In the genomic region with DNA sequence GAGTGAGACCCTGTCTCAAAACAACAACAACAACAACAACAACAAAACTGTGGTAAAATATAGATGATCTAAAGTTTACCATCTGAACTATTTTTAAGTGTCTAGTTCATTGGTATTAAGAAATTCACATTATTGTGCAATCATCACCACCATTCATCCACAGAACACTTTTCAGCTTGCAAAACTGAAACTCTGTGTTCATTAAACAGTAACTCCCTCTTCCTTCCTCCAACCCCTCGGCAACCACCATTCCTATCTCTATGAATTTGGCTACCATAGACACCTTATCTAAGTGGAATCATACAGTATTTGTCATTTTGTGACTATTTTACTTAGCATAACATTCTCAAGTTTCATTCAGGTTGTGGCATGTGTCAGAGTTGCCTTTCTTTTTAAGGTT, we compare ENCODE assay signal across 9 cellular contexts. TPM values are rescaled to one million over a fixed set of nuclear protein-coding genes. Genes with fewer than 3 reads are reported as not detected.
A peak's percentile ranks its signal among the peaks of the same experiment; 100 is the strongest.
DNase-seq lines count a peak whose midpoint lies in the region; ATAC-seq, FAIRE-seq and TF ChIP-seq lines count a peak whose summit lies in the region.
"Had no signal": no experiment of that assay in that cellular context is flagged by ENCODE, and none has a peak within 500 bp of the region (broad histone marks: within the 10 kb centered on the region; RNA-seq: fewer than 3 reads in every experiment).

No MANE protein-coding gene starts in this region.

- 4% methylated on average over 1 of the region's 1 CpG for WGBS in K562 (ENCODE audit: insufficient coverage, low coverage, missing lambda C conversion rate)

- DNase-seq in activated naive CD8-positive, alpha-beta T cell treated with anti-CD3 and anti-CD28 coated beads, Interleukin-2, amount 10 ng/mL, durations not matched to agents 7 days and 5 days: no peak
- DNase-seq in activated naive CD8-positive, alpha-beta T cell treated with anti-CD3 and anti-CD28 coated beads for 36 hours: no peak
- no peak for DNase-seq in K562 (ENCODE audit: extremely low read depth in 1 of 4, low spot score in 3 of 4)
- DNase-seq in omental fat pad (ENCODE audit: low spot score): no peak
- DNase-seq in NCI-H2107 treated with DMSO at 0.1 percent for 48 hours (lab: John Stamatoyannopoulos, UW; ENCODE audit: unreplicated experiment): no peak
- DNase-seq in amniotic stem cell (lab: John Stamatoyannopoulos, UW): no peak
- no peak for DNase-seq in colonic mucosa

- H3K27me3 ChIP-seq in K562 (ENCODE audit: control insufficient read depth in 2 of 2, insufficient read depth in 2 of 2, low read length in 2 of 2) (no peaks in the 10 kb centered on the region), colonic mucosa (no peaks in the 10 kb centered on the region)

- peaks cover 4% of the 10 kb centered on the region for H3K9me3 Mint-ChIP-seq in activated naive CD8-positive, alpha-beta T cell treated with anti-CD3 and anti-CD28 coated beads, Interleukin-2, amount 10 ng/mL, durations not matched to agents 7 days and 5 days
- no peaks in the 10 kb centered on the region for H3K9me3 Mint-ChIP-seq in activated naive CD8-positive, alpha-beta T cell treated with anti-CD3 and anti-CD28 coated beads for 36 hours

- H3K9me3 ChIP-seq in K562 (replicated peaks; ENCODE audit: control insufficient read depth, insufficient read depth, low read depth, low read length) (no peaks in the 10 kb centered on the region), colonic mucosa (no peaks in the 10 kb centered on the region)

- H3K4me3 Mint-ChIP-seq in activated naive CD8-positive, alpha-beta T cell treated with anti-CD3 and anti-CD28 coated beads, Interleukin-2, amount 10 ng/mL, durations not matched to agents 7 days and 5 days: peak overlapping the region; percentile 20
- no peak overlapping the region for H3K4me3 Mint-ChIP-seq in activated naive CD8-positive, alpha-beta T cell treated with anti-CD3 and anti-CD28 coated beads for 36 hours

- POLR2A ChIA-PET in activated naive CD8-positive, alpha-beta T cell treated with anti-CD3 and anti-CD28 coated beads, Interleukin-2, amount 10 ng/mL, durations not matched to agents 7 days and 5 days (lab: Charles Lee): no interaction called here
- POLR2A ChIA-PET in K562 (lab: Yijun Ruan, JAX): interaction anchor here (0.6 to 1.4 kb wide), 2 partner anchors 17 to 19 kb away, joined by 3 read pairs; no protein-coding TSS in a partner anchor

- H3K4me3 ChIP-seq in K562 (no peak overlapping the region), colonic mucosa (no peak overlapping the region)

- ATAC-seq in activated naive CD8-positive, alpha-beta T cell treated with anti-CD3 and anti-CD28 coated beads, Interleukin-2, amount 10 ng/mL, durations not matched to agents 7 days and 5 days (ENCODE audit: low read depth): peak; percentile 60
- ATAC-seq in HG03521 (IDR thresholded peaks at IDR 0.05; ENCODE audit: unreplicated experiment): peak; percentile 50
- peak; percentile 17; the same call in 2 of the 3 replicates for ATAC-seq in K562
- peak; percentile 49 for ATAC-seq in omental fat pad (ENCODE audit: low FRiP score)

- H3K36me3 ChIP-seq in K562 (ENCODE audit: control insufficient read depth, insufficient read depth, low read length) (no peaks in the 10 kb centered on the region), colonic mucosa (no peaks in the 10 kb centered on the region)

- CTCF ChIA-PET in K562 (lab: Yijun Ruan, JAX; ENCODE audit: low intra/inter-chr PET ratio): no interaction called here

- H3K9me1 ChIP-seq in K562 (ENCODE audit: control insufficient read depth, insufficient read depth, low read length): no peaks in the 10 kb centered on the region

- peaks cover 0 to 40% of the 10 kb centered on the region in 2 experiments; a peak in 3 of 5 replicates for H3K4me1 ChIP-seq in K562 (replicated peaks in 1 of 2; ENCODE audit: control insufficient read depth in 2 of 2, insufficient read depth in 2 of 2, low read length in 2 of 2)
- peaks cover 4% of the 10 kb centered on the region for H3K4me1 ChIP-seq in colonic mucosa

- H3K27ac ChIP-seq in K562 (ENCODE audit: extremely low read depth, low read depth, low read length) (peak overlapping the region; percentile 23; the same call in 1 of the 3 replicates), colonic mucosa (no peak overlapping the region)

- peaks cover 28% of the 10 kb centered on the region for H3K36me3 Mint-ChIP-seq in activated naive CD8-positive, alpha-beta T cell treated with anti-CD3 and anti-CD28 coated beads, Interleukin-2, amount 10 ng/mL, durations not matched to agents 7 days and 5 days
- H3K36me3 Mint-ChIP-seq in activated naive CD8-positive, alpha-beta T cell treated with anti-CD3 and anti-CD28 coated beads for 36 hours: peaks cover 13% of the 10 kb centered on the region

- no peak for TF ChIP-seq EP300 in K562 (IDR thresholded peaks at IDR 0.05; ENCODE audit: low read length)

- no TSS peak for BruUV-seq in K562 (replicated peaks; lab: Mats Ljungman, UMichigan)

- no peaks in the 10 kb centered on the region for H3K27me3 Mint-ChIP-seq in activated naive CD8-positive, alpha-beta T cell treated with anti-CD3 and anti-CD28 coated beads, Interleukin-2, amount 10 ng/mL, durations not matched to agents 7 days and 5 days
- no peaks in the 10 kb centered on the region for H3K27me3 Mint-ChIP-seq in activated naive CD8-positive, alpha-beta T cell treated with anti-CD3 and anti-CD28 coated beads for 36 hours

- no peak for TF ChIP-seq POLR2A in K562 (conservative IDR thresholded peaks at IDR 0.05)

- H3K4me2 ChIP-seq in K562 (ENCODE audit: insufficient read depth, low read length): peak overlapping the region; percentile 47

- peaks cover 7% of the 10 kb centered on the region; the same call in 1 of the 2 replicates for H4K20me1 ChIP-seq in K562 (replicated peaks; ENCODE audit: control insufficient read depth, insufficient read depth, low read length)

- no peak for FAIRE-seq in K562 (lab: Jason Lieb, UNC)

- H3K9ac ChIP-seq in K562 (ENCODE audit: insufficient read depth in 1 of 2, low read depth in 2 of 2, low read length in 2 of 2) (no peak overlapping the region), colonic mucosa (ENCODE audit: low read depth in 2 of 2, low read length in 2 of 2) (no peak overlapping the region)

- peaks cover 37% of the 10 kb centered on the region for H3K4me1 Mint-ChIP-seq in activated naive CD8-positive, alpha-beta T cell treated with anti-CD3 and anti-CD28 coated beads, Interleukin-2, amount 10 ng/mL, durations not matched to agents 7 days and 5 days
- peaks cover 28% of the 10 kb centered on the region for H3K4me1 Mint-ChIP-seq in activated naive CD8-positive, alpha-beta T cell treated with anti-CD3 and anti-CD28 coated beads for 36 hours

- no peak for TF ChIP-seq CTCF in K562 (IDR thresholded peaks at IDR 0.05 in 2 of 3, conservative IDR thresholded peaks at IDR 0.05 in 1 of 3; ENCODE audit: insufficient read depth in 2 of 3, low read depth in 1 of 3, low read length in 3 of 3)
- no peak for TF ChIP-seq CTCF in omental fat pad (IDR thresholded peaks at IDR 0.05)
- no peak for TF ChIP-seq CTCF in colonic mucosa (IDR thresholded peaks at IDR 0.05)

- peak overlapping the region; percentile 27 for H3K27ac Mint-ChIP-seq in activated naive CD8-positive, alpha-beta T cell treated with anti-CD3 and anti-CD28 coated beads, Interleukin-2, amount 10 ng/mL, durations not matched to agents 7 days and 5 days
- no peak overlapping the region for H3K27ac Mint-ChIP-seq in activated naive CD8-positive, alpha-beta T cell treated with anti-CD3 and anti-CD28 coated beads for 36 hours

- no peak for TF ChIP-seq RAD21 in K562 (CRISPR knock-in tag; conservative IDR thresholded peaks at IDR 0.05 in 1 of 2, IDR thresholded peaks at IDR 0.05 in 1 of 2)

- H3K79me2 ChIP-seq in K562 (ENCODE audit: control insufficient read depth, insufficient read depth, low read length): peaks cover 39% of the 10 kb centered on the region

- intact Hi-C loops in K562 (cut with micrococcal nuclease): no loop called here
- intact Hi-C loops in colonic mucosa (cut with DNase I): no loop called here

- in situ Hi-C loops in K562 (cut with MboI): no loop called here

- H2AFZ ChIP-seq in K562 (ENCODE audit: low read depth, low read length): peak overlapping the region; percentile 28

RNA-seq across cellular contexts. Expression of a gene that starts 20.7 kb away (rescaled TPM):
- total RNA-seq in activated naive CD8-positive, alpha-beta T cell treated with anti-CD3 and anti-CD28 coated beads, Interleukin-2, amount 10 ng/mL, durations not matched to agents 7 days and 5 days: 100 to 1,000 TPM in 1 of 2 experiments, 10 to 100 TPM in 1; 97.8 to 108 TPM
- total RNA-seq in activated naive CD8-positive, alpha-beta T cell treated with anti-CD3 and anti-CD28 coated beads for 36 hours: 10 to 100 TPM; 11.7 to 17.0 TPM
- 17.0 and 36.6 TPM in 2 replicates for total RNA-seq in K562 (2011; cell fraction: chromatin; rRNA removed; ENCODE audit: low replicate concordance)
- total RNA-seq in K562 (2011; cell fraction: nucleolus; rRNA removed): 7.0 and 8.9 TPM in 2 replicates
- 18.3 and 30.8 TPM in 2 replicates for total RNA-seq in K562 (2011; cell fraction: nucleoplasm; rRNA removed)
- total RNA-seq in K562 (2014; rRNA removed): 9.6 and 10.4 TPM in 2 replicates
- total RNA-seq in K562 (2014; rRNA removed; fragmentation: Illumina TruSeq; extraction: Trizol): 12.6 and 13.5 TPM in 2 replicates
- total RNA-seq in K562 (2015; rRNA removed; fragmentation: Illumina TruSeq; extraction: Trizol): 11.6 and 12.2 TPM in 2 replicates
- 12.6 and 13.2 TPM in 2 replicates for total RNA-seq in K562 (2021)
- 8.9 and 11.3 TPM in 2 replicates for polyA plus RNA-seq in K562 (2011; rRNA removed)
- polyA plus RNA-seq in K562 (2011; cell fraction: cytosol; rRNA removed): 2.3 and 4.7 TPM in 2 replicates
- 13.5 and 13.7 TPM in 2 replicates for polyA plus RNA-seq in K562 (2011; cell fraction: nucleus; rRNA removed)
- polyA plus RNA-seq in K562 (2012): 7.3 and 18.2 TPM in 2 replicates
- polyA plus RNA-seq in K562 (2014; fragmentation: Illumina TruSeq; extraction: Trizol): 11.0 and 14.9 TPM in 2 replicates
- 1 to 10 TPM; 3.3 to 3.5 TPM for polyA plus RNA-seq in K562 (2014; fragmentation: Nextera tagmentation; extraction: Ambion mirVana)
- 10.9 and 13.2 TPM in 2 replicates for polyA plus RNA-seq in K562 (2014; rRNA removed)
- 11.3 and 12.9 TPM in 2 replicates for polyA minus RNA-seq in K562 (2011; rRNA and poly(A)+ RNA removed)
- polyA minus RNA-seq in K562 (2011; cell fraction: cytosol; rRNA and poly(A)+ RNA removed): 6.2 and 7.0 TPM in 2 replicates
- 8.2 and 13.6 TPM in 2 replicates for polyA minus RNA-seq in K562 (2011; cell fraction: nucleus; rRNA and poly(A)+ RNA removed)
- 10 to 100 TPM; 21.3 to 47.0 (median 33.3) TPM for total RNA-seq in omental fat pad
- 10 to 100 TPM in 1 of 2 donors, 1 to 10 TPM in 1; 8.5 to 25.9 TPM for total RNA-seq in colonic mucosa

RNA-seq across cellular contexts. Expression of a gene that starts 48.9 kb away (rescaled TPM):
- total RNA-seq in activated naive CD8-positive, alpha-beta T cell treated with anti-CD3 and anti-CD28 coated beads, Interleukin-2, amount 10 ng/mL, durations not matched to agents 7 days and 5 days: not detected
- not detected for total RNA-seq in activated naive CD8-positive, alpha-beta T cell treated with anti-CD3 and anti-CD28 coated beads for 36 hours
- total RNA-seq in K562 (2011; cell fraction: chromatin; rRNA removed; ENCODE audit: low replicate concordance): not detected in 2 replicates
- total RNA-seq in K562 (2011; cell fraction: nucleolus; rRNA removed): not detected in 2 replicates
- not detected in 2 replicates for total RNA-seq in K562 (2011; cell fraction: nucleoplasm; rRNA removed)
- total RNA-seq in K562 (2014; rRNA removed) (not detected in 2 replicates), K562 (2014; rRNA removed; fragmentation: Illumina TruSeq; extraction: Trizol) (not detected in 2 replicates), K562 (2015; rRNA removed; fragmentation: Illumina TruSeq; extraction: Trizol) (not detected in 2 replicates), K562 (2021) (not detected in 2 replicates), omental fat pad (not detected), colonic mucosa (not detected)
- polyA plus RNA-seq in K562 (2011; rRNA removed) (not detected in 2 replicates), K562 (2014; fragmentation: Illumina TruSeq; extraction: Trizol) (not detected in 2 replicates), K562 (2014; fragmentation: Nextera tagmentation; extraction: Ambion mirVana) (under 1 TPM; 0.07 to 0.10 TPM), K562 (2014; rRNA removed) (not detected in 2 replicates)
- not detected in 2 replicates for polyA plus RNA-seq in K562 (2011; cell fraction: cytosol; rRNA removed)
- not detected in 2 replicates for polyA plus RNA-seq in K562 (2011; cell fraction: nucleus; rRNA removed)
- polyA plus RNA-seq in K562 (2012): 0.19 and 0.22 TPM in 2 replicates
- polyA minus RNA-seq in K562 (2011; rRNA and poly(A)+ RNA removed): not detected in 2 replicates
- polyA minus RNA-seq in K562 (2011; cell fraction: cytosol; rRNA and poly(A)+ RNA removed): not detected in 2 replicates
- not detected in 2 replicates for polyA minus RNA-seq in K562 (2011; cell fraction: nucleus; rRNA and poly(A)+ RNA removed)
- total RNA-seq: Daoy had no signal
